In the genomic region with DNA sequence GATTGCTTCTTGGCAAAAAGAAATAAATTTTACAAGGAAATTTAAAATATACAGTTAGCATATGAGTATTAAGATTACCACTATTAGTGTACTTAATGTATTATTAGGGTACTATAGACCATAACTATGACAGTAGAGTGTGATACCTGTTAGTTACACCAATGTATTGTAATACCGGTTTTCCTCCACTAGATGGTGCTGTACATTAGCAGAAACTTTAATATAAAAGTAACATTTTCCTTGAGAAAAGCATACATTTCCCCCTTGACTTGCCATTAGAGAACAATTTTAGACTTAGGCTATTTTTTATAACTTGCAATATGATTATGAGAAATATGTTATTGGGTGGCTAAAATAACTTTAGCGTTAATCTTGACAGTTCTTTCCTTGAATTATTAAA, we compare ENCODE assay signal across 8 cellular contexts.
A peak's percentile ranks its signal among the peaks of the same experiment; 100 is the strongest.
DNase-seq lines count a peak whose midpoint lies in the region; ATAC-seq, FAIRE-seq and TF ChIP-seq lines count a peak whose summit lies in the region.
"Not testable (repeated sequence)": the region's sequence is repeated elsewhere in the genome, so short reads cannot be mapped to it uniquely, and the experiment has no call there.

No MANE protein-coding gene starts in this region.

- H3K36me3 ChIP-seq in CD8-positive, alpha-beta T cell (ENCODE audit: insufficient read depth, low read length); upper lobe of right lung: not testable (repeated sequence)

- not testable (repeated sequence) for H3K27ac Mint-ChIP-seq in CD8-positive, alpha-beta T cell; glutamatergic neuron (ENCODE audit: unreplicated experiment)

- CTCF ChIA-PET in CD8-positive, alpha-beta T cell (lab: Charles Lee): not testable (repeated sequence)

- H3K4me3 ChIP-seq in CD8-positive, alpha-beta T cell (ENCODE audit: low read depth, low read length); choroid plexus epithelial cell (ENCODE audit: low read depth, low read length); upper lobe of right lung: not testable (repeated sequence)

- not testable (repeated sequence) for ATAC-seq in CD8-positive, alpha-beta T cell; upper lobe of right lung

- not testable (repeated sequence) for H3K4me1 Mint-ChIP-seq in CD8-positive, alpha-beta T cell (ENCODE audit: low read depth); glutamatergic neuron (ENCODE audit: low read depth, unreplicated experiment)

- DNase-seq in CD8-positive, alpha-beta T cell; GM18507 (ENCODE audit: extremely low spot score, insufficient read length, low read depth); glutamatergic neuron; upper lobe of right lung: not testable (repeated sequence)
- DNase-seq in LoVo (ENCODE audit: low spot score) (peak; percentile 19), RCC 7860 (ENCODE audit: low spot score) (peak; percentile 7), choroid plexus epithelial cell (ENCODE audit: low read depth) (peak; percentile 26), myocyte (ENCODE audit: low read depth) (peak; percentile 14)

- not testable (repeated sequence) for H3K9me3 ChIP-seq in CD8-positive, alpha-beta T cell (ENCODE audit: low read length); upper lobe of right lung

- not testable (repeated sequence) for H3K27me3 Mint-ChIP-seq in CD8-positive, alpha-beta T cell (ENCODE audit: low read depth); glutamatergic neuron (ENCODE audit: unreplicated experiment)

- not testable (repeated sequence) for H3K4me1 ChIP-seq in CD8-positive, alpha-beta T cell (ENCODE audit: insufficient read depth, low read length); upper lobe of right lung

- POLR2A ChIA-PET in CD8-positive, alpha-beta T cell (lab: Charles Lee): not testable (repeated sequence)

- not testable (repeated sequence) for H3K9me3 Mint-ChIP-seq in CD8-positive, alpha-beta T cell; glutamatergic neuron (ENCODE audit: unreplicated experiment)

- intact Hi-C loops in CD8-positive, alpha-beta T cell (cut with DNase I, micrococcal nuclease); upper lobe of right lung (cut with DNase I): not testable (repeated sequence)

- H3K4me3 Mint-ChIP-seq in CD8-positive, alpha-beta T cell; glutamatergic neuron (ENCODE audit: unreplicated experiment): not testable (repeated sequence)

- not testable (repeated sequence) for H3K27me3 ChIP-seq in CD8-positive, alpha-beta T cell (ENCODE audit: insufficient read depth, low read length); upper lobe of right lung

- peak; percentile 48 for TF ChIP-seq CTCF in CD8-positive, alpha-beta T cell (IDR thresholded peaks at IDR 0.05)
- TF ChIP-seq CTCF in choroid plexus epithelial cell (conservative IDR thresholded peaks at IDR 0.05; ENCODE audit: low read depth, low read length): not testable (repeated sequence)
- TF ChIP-seq CTCF in glutamatergic neuron (IDR thresholded peaks at IDR 0.05; ENCODE audit: partially characterized antibody, unreplicated experiment): peak; percentile 71
- peak; percentile 61 for TF ChIP-seq CTCF in upper lobe of right lung (IDR thresholded peaks at IDR 0.05)

- H3K36me3 Mint-ChIP-seq in CD8-positive, alpha-beta T cell; glutamatergic neuron (ENCODE audit: unreplicated experiment): not testable (repeated sequence)

- not testable (repeated sequence) for H3K27ac ChIP-seq in CD8-positive, alpha-beta T cell (ENCODE audit: low read depth, low read length); upper lobe of right lung

- FAIRE-seq in GM18507 (lab: Jason Lieb, UNC) (peak; percentile 79), RCC 7860 (lab: Jason Lieb, UNC) (peak; percentile 86)
